ENCODE assay signal across 27 cellular contexts in the genomic region with DNA sequence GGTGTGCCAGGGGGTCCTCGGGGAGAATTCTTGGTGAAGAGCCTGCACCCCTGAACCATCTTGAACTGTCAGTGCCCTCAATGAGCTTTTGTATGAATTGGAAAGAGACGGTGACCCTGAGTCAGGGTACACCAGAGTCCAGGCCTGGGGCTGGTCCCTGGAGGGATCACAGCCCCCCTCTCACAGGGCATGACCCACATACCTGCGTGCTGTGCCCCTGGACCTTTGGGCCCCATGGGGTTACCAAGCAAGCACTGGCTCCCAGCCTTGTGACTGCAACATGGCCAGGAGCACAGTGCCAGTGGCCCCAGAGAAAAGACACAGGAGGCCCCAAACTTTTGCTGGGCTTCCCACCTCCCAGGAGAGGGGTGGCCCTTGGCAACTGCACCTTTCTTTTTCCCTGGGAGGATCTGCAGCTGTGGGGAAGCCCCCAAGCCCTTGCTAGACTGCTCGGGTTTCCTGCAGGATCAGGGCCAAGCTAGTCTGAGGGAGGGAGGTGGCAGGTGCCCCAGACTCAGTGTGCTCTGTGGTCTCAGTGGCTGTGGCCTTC.
"Had no signal": no experiment of that assay in that cellular context is flagged by ENCODE, and none has a peak within 500 bp of the region (broad histone marks: within the 10 kb centered on the region; RNA-seq: fewer than 3 reads in every experiment).

No MANE protein-coding gene starts in this region.

- H3K27ac ChIP-seq: esophagus muscularis mucosa, foreskin keratinocyte, heart right ventricle, left ventricle myocardium inferior, neural progenitor cell, parathyroid adenoma, right atrium auricular region, thoracic aorta, uterus had no signal

- H3K27me3 Mint-ChIP-seq: activated CD4-positive, alpha-beta memory T cell treated with anti-CD3 and anti-CD28 coated beads, Interleukin-2, amount 10 ng/mL, durations not matched to agents 7 days and 5 days; activated CD4-positive, alpha-beta T cell treated with anti-CD3 and anti-CD28 coated beads, Interleukin-2, amount 10 ng/mL, durations not matched to agents 7 days and 5 days; activated CD8-positive, alpha-beta memory T cell treated with anti-CD3 and anti-CD28 coated beads, Interleukin-2, amount 10 ng/mL, durations not matched to agents 7 days and 5 days; central memory CD8-positive, alpha-beta T cell; T-helper 17 cell had no signal

- H3K27ac Mint-ChIP-seq: activated CD4-positive, alpha-beta memory T cell treated with anti-CD3 and anti-CD28 coated beads, Interleukin-2, amount 10 ng/mL, durations not matched to agents 7 days and 5 days; activated CD4-positive, alpha-beta T cell treated with anti-CD3 and anti-CD28 coated beads, Interleukin-2, amount 10 ng/mL, durations not matched to agents 7 days and 5 days; activated CD8-positive, alpha-beta memory T cell treated with anti-CD3 and anti-CD28 coated beads, Interleukin-2, amount 10 ng/mL, durations not matched to agents 7 days and 5 days; natural killer cell; neural progenitor cell; T-helper 17 cell had no signal

- H3K4me3 Mint-ChIP-seq: activated CD4-positive, alpha-beta memory T cell treated with anti-CD3 and anti-CD28 coated beads, Interleukin-2, amount 10 ng/mL, durations not matched to agents 7 days and 5 days; activated CD4-positive, alpha-beta T cell treated with anti-CD3 and anti-CD28 coated beads, Interleukin-2, amount 10 ng/mL, durations not matched to agents 7 days and 5 days; activated CD8-positive, alpha-beta memory T cell treated with anti-CD3 and anti-CD28 coated beads, Interleukin-2, amount 10 ng/mL, durations not matched to agents 7 days and 5 days; central memory CD8-positive, alpha-beta T cell; natural killer cell; neural progenitor cell; T-helper 17 cell had no signal

- H3K4me1 ChIP-seq: esophagus muscularis mucosa, foreskin keratinocyte, heart right ventricle, left ventricle myocardium inferior, neural progenitor cell, parathyroid adenoma, right atrium auricular region, uterus had no signal

- H3K4me2 ChIP-seq: neural progenitor cell, smooth muscle cell had no signal

- H3K36me3 ChIP-seq: esophagus muscularis mucosa, heart right ventricle, left ventricle myocardium inferior, neural progenitor cell, right atrium auricular region, thoracic aorta, uterus had no signal

- H3K4me1 Mint-ChIP-seq: activated CD4-positive, alpha-beta memory T cell treated with anti-CD3 and anti-CD28 coated beads, Interleukin-2, amount 10 ng/mL, durations not matched to agents 7 days and 5 days; activated CD4-positive, alpha-beta T cell treated with anti-CD3 and anti-CD28 coated beads, Interleukin-2, amount 10 ng/mL, durations not matched to agents 7 days and 5 days; activated CD8-positive, alpha-beta memory T cell treated with anti-CD3 and anti-CD28 coated beads, Interleukin-2, amount 10 ng/mL, durations not matched to agents 7 days and 5 days; central memory CD8-positive, alpha-beta T cell; natural killer cell; neural progenitor cell; T-helper 17 cell had no signal

- H3K4me3 ChIP-seq: esophagus muscularis mucosa, heart right ventricle, left ventricle myocardium inferior, neural progenitor cell, right atrium auricular region, smooth muscle cell, thoracic aorta, uterus had no signal

- H3K36me3 Mint-ChIP-seq: activated CD8-positive, alpha-beta memory T cell treated with anti-CD3 and anti-CD28 coated beads, Interleukin-2, amount 10 ng/mL, durations not matched to agents 7 days and 5 days; activated naive CD4-positive, alpha-beta T cell treated with anti-CD3 and anti-CD28 coated beads, Interleukin-2, amount 50 U/mL, for 72 hours; natural killer cell; neural progenitor cell had no signal

- ATAC-seq: activated CD8-positive, alpha-beta memory T cell treated with anti-CD3 and anti-CD28 coated beads, Interleukin-2, amount 10 ng/mL, durations not matched to agents 7 days and 5 days; activated naive CD4-positive, alpha-beta T cell treated with anti-CD3 and anti-CD28 coated beads, Interleukin-2, amount 50 U/mL, for 72 hours; foreskin keratinocyte; natural killer cell; T-helper 17 cell had no signal

- DNase-seq: activated CD4-positive, alpha-beta memory T cell treated with anti-CD3 and anti-CD28 coated beads, Interleukin-2, amount 10 ng/mL, durations not matched to agents 7 days and 5 days; activated CD4-positive, alpha-beta T cell treated with anti-CD3 and anti-CD28 coated beads for 1 hour; activated CD4-positive, alpha-beta T cell treated with anti-CD3 and anti-CD28 coated beads, Interleukin-2, amount 10 ng/mL, durations not matched to agents 7 days and 5 days; activated CD8-positive, alpha-beta memory T cell treated with anti-CD3 and anti-CD28 coated beads, Interleukin-2, amount 10 ng/mL, durations not matched to agents 7 days and 5 days; activated naive CD4-positive, alpha-beta T cell; activated T-cell treated with anti-CD3 and anti-CD28 coated beads, Interleukin-2, amount 50 U/mL, for 48 hours; dermis blood vessel endothelial cell; effector CD4-positive, alpha-beta T cell; foreskin keratinocyte; heart right ventricle; left ventricle myocardium inferior; natural killer cell; occipital lobe; stimulated activated naive CD4-positive, alpha-beta T cell; SW 1271; T-helper 17 cell; T1000; trophoblast cell; uterus had no signal

- H3K27me3 ChIP-seq: esophagus muscularis mucosa, foreskin keratinocyte, heart right ventricle, neural progenitor cell, right atrium auricular region, uterus had no signal

- H3K9ac ChIP-seq: neural progenitor cell, parathyroid adenoma had no signal

- H3K9me3 ChIP-seq: esophagus muscularis mucosa, left ventricle myocardium inferior, right atrium auricular region, thoracic aorta, uterus had no signal
